ENCODE assay signal across 20 cellular contexts in the genomic region with DNA sequence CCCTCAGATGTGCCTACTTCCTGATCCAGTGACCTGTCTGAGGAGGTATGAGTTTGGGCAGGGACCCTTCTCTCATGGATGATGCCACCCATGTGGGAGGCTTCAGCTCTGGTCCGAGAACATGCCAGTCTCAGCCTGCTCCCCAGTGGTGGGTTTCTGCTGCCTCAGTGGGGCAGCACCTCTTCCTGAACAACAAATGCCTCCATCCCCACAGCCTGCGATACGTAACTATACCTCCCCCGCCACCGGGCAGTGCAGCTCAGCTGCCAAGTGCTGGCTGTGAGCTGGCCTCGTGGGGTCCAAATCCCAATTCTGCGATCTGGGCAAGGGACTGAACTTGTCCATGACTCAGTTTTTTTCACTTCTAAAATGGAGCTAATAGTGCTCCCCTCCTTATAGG. TPM values are rescaled to one million over a fixed set of nuclear protein-coding genes. Genes with fewer than 3 reads are reported as not detected.
A peak's percentile ranks its signal among the peaks of the same experiment; 100 is the strongest.
DNase-seq lines count a peak whose midpoint lies in the region; ATAC-seq and TF ChIP-seq lines count a peak whose summit lies in the region.
"Had no signal": no experiment of that assay in that cellular context is flagged by ENCODE, and none has a peak within 500 bp of the region (broad histone marks: within the 10 kb centered on the region; RNA-seq: fewer than 3 reads in every experiment).

No MANE protein-coding gene starts in this region.

- peaks cover 47% of the 10 kb centered on the region for H3K4me1 Mint-ChIP-seq in activated naive CD4-positive, alpha-beta T cell treated with anti-CD3 and anti-CD28 coated beads, Interleukin-2, amount 50 U/mL, for 24 hours
- H3K4me1 Mint-ChIP-seq in nephron, result peaks cover 11% of the 10 kb centered on the region

- intact Hi-C loops in posterior vena cava (cut with DNase I) (no loop called here), left ventricle myocardium superior (cut with micrococcal nuclease) (no loop called here)

- no peak for TF ChIP-seq CTCF in nephron (IDR thresholded peaks at IDR 0.05; ENCODE audit: unreplicated experiment in 3 of 3)

- peaks cover 4% of the 10 kb centered on the region for H3K27me3 Mint-ChIP-seq in activated naive CD4-positive, alpha-beta T cell treated with anti-CD3 and anti-CD28 coated beads, Interleukin-2, amount 50 U/mL, for 24 hours
- H3K27me3 Mint-ChIP-seq in nephron (ENCODE audit: low read depth), result peaks cover 93% of the 10 kb centered on the region

- no peak for DNase-seq in activated naive CD4-positive, alpha-beta T cell treated with Interleukin-2 at 50 U/mL for 16 hours
- DNase-seq in posterior vena cava (ENCODE audit: low spot score) (peak; percentile 58), left ventricle myocardium superior (no peak), NOMO-1 treated with dmso at 0.1 percent for 144 hours (lab: John Stamatoyannopoulos, UW; ENCODE audit: unreplicated experiment) (no peak)
- DNase-seq: 8988T; CD8-positive, alpha-beta T cell; COR-L47; DMS 273 treated with DMSO at 0.1 percent for 48 hours; DMS53; DND-41; EL; GM23248 had no signal

- H3K9me3 Mint-ChIP-seq in activated naive CD4-positive, alpha-beta T cell treated with anti-CD3 and anti-CD28 coated beads, Interleukin-2, amount 50 U/mL, for 24 hours, result no peaks in the 10 kb centered on the region
- H3K9me3 Mint-ChIP-seq in nephron, result no peaks in the 10 kb centered on the region
- H3K9me3 Mint-ChIP-seq: CD8-positive, alpha-beta T cell had no signal

- ATAC-seq in left ventricle myocardium superior (no peak), GM18870 (IDR thresholded peaks at IDR 0.05; ENCODE audit: unreplicated experiment) (no peak)
- ATAC-seq: CD8-positive, alpha-beta T cell; GM12878; HepG2 had no signal

- H3K27ac Mint-ChIP-seq in activated naive CD4-positive, alpha-beta T cell treated with anti-CD3 and anti-CD28 coated beads, Interleukin-2, amount 50 U/mL, for 24 hours, result no peak overlapping the region
- H3K27ac Mint-ChIP-seq in nephron, result no peak overlapping the region
- H3K27ac Mint-ChIP-seq: CD8-positive, alpha-beta T cell had no signal

- peak overlapping the region; percentile 43 for H3K4me3 Mint-ChIP-seq in activated naive CD4-positive, alpha-beta T cell treated with anti-CD3 and anti-CD28 coated beads, Interleukin-2, amount 50 U/mL, for 24 hours
- H3K4me3 Mint-ChIP-seq in nephron, result peak overlapping the region; percentile 49 to 72 (median 62)
- H3K4me3 Mint-ChIP-seq: CD8-positive, alpha-beta T cell had no signal

- no peaks in the 10 kb centered on the region for H3K36me3 Mint-ChIP-seq in activated naive CD4-positive, alpha-beta T cell treated with anti-CD3 and anti-CD28 coated beads, Interleukin-2, amount 50 U/mL, for 24 hours
- no peaks in the 10 kb centered on the region for H3K36me3 Mint-ChIP-seq in nephron (ENCODE audit: low read depth)
- H3K36me3 Mint-ChIP-seq: CD8-positive, alpha-beta T cell had no signal

RNA-seq across cellular contexts. Expression of a gene that starts 3.1 kb away (rescaled TPM):
- total RNA-seq in posterior vena cava (10 to 100 TPM in 1 of 2 donors, 1 to 10 TPM in 1; 1.5 to 18.6 TPM), left ventricle myocardium superior (0.32 TPM)
- total RNA-seq: G401, GM12878, H4, HepG2 had no signal

RNA-seq across cellular contexts. Expression of a gene that starts 19.1 kb away (rescaled TPM):
- total RNA-seq in posterior vena cava (not detected), left ventricle myocardium superior (not detected)
- total RNA-seq: A673; CD8-positive, alpha-beta T cell; G401; GM12878; GM23248; H4; HepG2 had no signal

RNA-seq across cellular contexts. Expression of a gene that starts 45.1 kb away (rescaled TPM):
- not detected for total RNA-seq in posterior vena cava
- not detected for total RNA-seq in left ventricle myocardium superior
- total RNA-seq: A673; CD8-positive, alpha-beta T cell; G401; GM12878; GM23248; H4; HepG2 had no signal
